Comparison of ENCODE assay signal across 8 cellular contexts in the genomic region with DNA sequence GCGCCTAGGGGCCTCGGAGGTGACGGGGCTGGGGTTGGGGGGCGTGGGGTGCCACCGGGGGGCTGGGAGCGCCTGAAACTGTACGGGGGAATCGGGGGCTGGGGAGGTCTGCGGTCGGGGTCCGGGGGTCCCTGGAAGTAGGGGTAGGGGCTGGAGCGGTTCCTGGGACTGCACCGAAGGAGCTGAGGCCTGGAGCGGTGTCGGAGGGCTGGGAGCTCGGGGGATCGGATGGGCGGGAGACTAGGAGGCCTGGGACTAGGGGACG. TPM values are rescaled to one million over a fixed set of nuclear protein-coding genes. Genes with fewer than 3 reads are reported as not detected.
DNase-seq lines count a peak whose midpoint lies in the region; ATAC-seq and TF ChIP-seq lines count a peak whose summit lies in the region.

No MANE protein-coding gene starts in this region.

- H3K4me1 ChIP-seq in thoracic aorta (ENCODE audit: control insufficient read depth in 1 of 2, low read depth in 2 of 2): peaks cover 13 to 17% of the 10 kb centered on the region in 2 donors

- TF ChIP-seq CTCF in kidney epithelial cell (IDR thresholded peaks at IDR 0.05; ENCODE audit: insufficient read depth, low read length, poor library complexity, severe bottlenecking) (no peak), thoracic aorta (IDR thresholded peaks at IDR 0.05) (no peak)

- H3K4me3 Mint-ChIP-seq in activated CD4-positive, alpha-beta T cell treated with anti-CD3 and anti-CD28 coated beads, Interleukin-2, amount 10 ng/mL, durations not matched to agents 7 days and 5 days: peak overlapping the region; percentile 95

- H3K27ac Mint-ChIP-seq in activated CD4-positive, alpha-beta T cell treated with anti-CD3 and anti-CD28 coated beads, Interleukin-2, amount 10 ng/mL, durations not matched to agents 7 days and 5 days: peak overlapping the region; percentile 94

- H3K27me3 Mint-ChIP-seq in activated CD4-positive, alpha-beta T cell treated with anti-CD3 and anti-CD28 coated beads, Interleukin-2, amount 10 ng/mL, durations not matched to agents 7 days and 5 days: no peaks in the 10 kb centered on the region

- 0 to 2% (median 1%) methylated on average over 17 to 19 of the region's 19 CpGs for WGBS in adipose tissue, 3 donors

- H3K27me3 ChIP-seq in kidney epithelial cell (ENCODE audit: control insufficient read depth, insufficient read depth, low read length) (no peaks in the 10 kb centered on the region), thoracic aorta (replicated peaks; ENCODE audit: insufficient read depth) (no peaks in the 10 kb centered on the region)

- peaks cover 4% of the 10 kb centered on the region for H3K36me3 ChIP-seq in kidney epithelial cell (ENCODE audit: control insufficient read depth, insufficient read depth, low read length)
- peaks cover 29% of the 10 kb centered on the region for H3K36me3 ChIP-seq in thoracic aorta

- CTCF ChIA-PET in activated CD4-positive, alpha-beta T cell treated with anti-CD3 and anti-CD28 coated beads, Interleukin-2, amount 10 ng/mL, durations not matched to agents 7 days and 5 days (lab: Charles Lee): no interaction called here

- peaks cover 33% of the 10 kb centered on the region for H3K36me3 Mint-ChIP-seq in activated CD4-positive, alpha-beta T cell treated with anti-CD3 and anti-CD28 coated beads, Interleukin-2, amount 10 ng/mL, durations not matched to agents 7 days and 5 days (ENCODE audit: low read depth)

- no peak for DNase-seq in activated CD4-positive, alpha-beta T cell treated with anti-CD3 and anti-CD28 coated beads, Interleukin-2, amount 10 ng/mL, durations not matched to agents 7 days and 5 days
- no peak for DNase-seq in activated CD4-positive, alpha-beta T cell treated with anti-CD3 and anti-CD28 coated beads for 48 hours
- DNase-seq in kidney epithelial cell (ENCODE audit: low read depth) (no peak), thoracic aorta (ENCODE audit: low spot score) (no peak), HUDEP-2 (lab: John Stamatoyannopoulos, UW; ENCODE audit: unreplicated experiment in 76 of 76) (no peak), LoVo (ENCODE audit: low spot score) (no peak)

- H3K27ac ChIP-seq in adipose tissue (ENCODE audit: low read depth, low read length) (peak overlapping the region; percentile 49), thoracic aorta (peak overlapping the region; percentile 63 to 66)

- no peaks in the 10 kb centered on the region for H3K9me3 ChIP-seq in thoracic aorta

- ATAC-seq in thoracic aorta (ENCODE audit: insufficient number of reproducible peaks, low FRiP score, low read depth): no peak
- ATAC-seq in HG02610 (IDR thresholded peaks at IDR 0.05; ENCODE audit: unreplicated experiment): no peak

- POLR2A ChIA-PET in activated CD4-positive, alpha-beta T cell treated with anti-CD3 and anti-CD28 coated beads, Interleukin-2, amount 10 ng/mL, durations not matched to agents 7 days and 5 days (lab: Charles Lee): no interaction called here

- no peaks in the 10 kb centered on the region for H3K9me3 Mint-ChIP-seq in activated CD4-positive, alpha-beta T cell treated with anti-CD3 and anti-CD28 coated beads, Interleukin-2, amount 10 ng/mL, durations not matched to agents 7 days and 5 days

- H3K4me1 Mint-ChIP-seq in activated CD4-positive, alpha-beta T cell treated with anti-CD3 and anti-CD28 coated beads, Interleukin-2, amount 10 ng/mL, durations not matched to agents 7 days and 5 days: peaks cover 30% of the 10 kb centered on the region

- peak overlapping the region; percentile 97 for H3K4me3 ChIP-seq in kidney epithelial cell (ENCODE audit: low read depth, low read length)
- peak overlapping the region; percentile 93 for H3K4me3 ChIP-seq in thoracic aorta

RNA-seq across cellular contexts. Expression of a gene that starts 0.4 kb away (rescaled TPM):
- total RNA-seq in activated CD4-positive, alpha-beta T cell treated with anti-CD3 and anti-CD28 coated beads, Interleukin-2, amount 10 ng/mL, durations not matched to agents 7 days and 5 days: 10 to 100 TPM; 61.6 to 66.5 TPM
- polyA plus RNA-seq in adipose tissue: 10 to 100 TPM; 20.5 to 30.3 (median 28.6) TPM
- total RNA-seq in kidney epithelial cell (54.4 and 57.6 TPM in 2 replicates), thoracic aorta (10 to 100 TPM; 53.3 to 71.5 TPM)

RNA-seq across cellular contexts. Expression of a gene that starts 23.1 kb away (rescaled TPM):
- not detected for total RNA-seq in activated CD4-positive, alpha-beta T cell treated with anti-CD3 and anti-CD28 coated beads, Interleukin-2, amount 10 ng/mL, durations not matched to agents 7 days and 5 days
- polyA plus RNA-seq in adipose tissue: under 1 TPM in 2 of 3 donors, not detected in 1; 0.07 to 0.09 TPM
- total RNA-seq in kidney epithelial cell (not detected in 2 replicates), thoracic aorta (not detected)

RNA-seq across cellular contexts. Expression of a gene that starts 54.8 kb away (rescaled TPM):
- 100 to 1,000 TPM in 1 of 2 experiments, 10 to 100 TPM in 1; 99.1 to 107 TPM for total RNA-seq in activated CD4-positive, alpha-beta T cell treated with anti-CD3 and anti-CD28 coated beads, Interleukin-2, amount 10 ng/mL, durations not matched to agents 7 days and 5 days
- polyA plus RNA-seq in adipose tissue: 1 to 10 TPM; 1.1 to 1.8 (median 1.2) TPM
- total RNA-seq in kidney epithelial cell (not detected in 2 replicates), thoracic aorta (1 to 10 TPM; 4.0 to 4.2 TPM)

Comparison
In these comparisons a context has a peak if more than half of its experiments do, and no peak if none do; other contexts are left out.
1. RNA of a gene that starts 54.8 kb away (total RNA-seq): 99.1 to 107 TPM in activated CD4-positive, alpha-beta T cell treated with anti-CD3 and anti-CD28 coated beads, Interleukin-2, amount 10 ng/mL, durations not matched to agents 7 days and 5 days; 4.0 to 4.2 TPM in thoracic aorta and not detected in kidney epithelial cell; every median in the first group is over 10 times any median in the second.